ENCODE assay signal across 12 cellular contexts in genomic region chr20:50188879-50189680, GRCh38. TPM values are rescaled to one million over a fixed set of nuclear protein-coding genes. Genes with fewer than 3 reads are reported as not detected.
DNase-seq lines count a peak whose midpoint lies in the region; ATAC-seq and TF ChIP-seq lines count a peak whose summit lies in the region.
"Had no signal": no experiment of that assay in that cellular context is flagged by ENCODE, and none has a peak within 500 bp of the region (broad histone marks: within the 10 kb centered on the region; RNA-seq: fewer than 3 reads in every experiment).

No MANE protein-coding gene starts in this region.

- BruUV-seq in Calu3 (replicated peaks; lab: Mats Ljungman, UMichigan), result TSS peak; percentile 20

- H3K4me1 Mint-ChIP-seq in Calu3 (ENCODE audit: low read depth, unreplicated experiment), result peaks cover 33% of the 10 kb centered on the region

- H3K4me1 ChIP-seq in esophagus squamous epithelium, result peaks cover 15 to 46% (median 19%) of the 10 kb centered on the region in 3 donors
- H3K4me1 ChIP-seq in sigmoid colon, result peaks cover 0 to 32% (median 23%) of the 10 kb centered on the region in 4 donors

- peaks cover 0 to 6% (median 4%) of the 10 kb centered on the region in 3 donors for H3K36me3 ChIP-seq in esophagus squamous epithelium
- peaks cover 0 to 12% (median 4%) of the 10 kb centered on the region in 4 donors for H3K36me3 ChIP-seq in sigmoid colon

- DNase-seq in Calu3, result no peak
- DNase-seq in RWPE1 (ENCODE audit: low spot score), result no peak
- DNase-seq in esophagus squamous epithelium (lab: John Stamatoyannopoulos, UW), result no peak
- no peak for DNase-seq in sigmoid colon
- DNase-seq in activated CD8-positive, alpha-beta memory T cell treated with anti-CD3 and anti-CD28 coated beads for 24 hours, result no peak
- DNase-seq in iPS-NIHi11 (ENCODE audit: low spot score), result no peak
- DNase-seq: cortex of kidney, NCI-H524 treated with DMSO at 0.1 percent for 48 hours, SHP77 treated with DMSO at 0.1 percent for 48 hours had no signal

- H3K27me3 ChIP-seq in esophagus squamous epithelium, result no peaks in the 10 kb centered on the region
- H3K27me3 ChIP-seq in sigmoid colon, result no peaks in the 10 kb centered on the region

- peaks cover 51% of the 10 kb centered on the region for H3K36me3 Mint-ChIP-seq in Calu3 (ENCODE audit: insufficient read depth, unreplicated experiment)

- H3K4me3 Mint-ChIP-seq in Calu3 (ENCODE audit: low read depth, unreplicated experiment), result no peak overlapping the region
- H3K4me3 Mint-ChIP-seq: stimulated activated naive CD8-positive, alpha-beta T cell treated with anti-CD3 and anti-CD28 coated beads, Interleukin-15, Interleukin-2, amounts not matched to agents 100 ng/mL and 50 ng/mL, for 24 hours had no signal

- H3K9me3 ChIP-seq in esophagus squamous epithelium (no peaks in the 10 kb centered on the region), sigmoid colon (no peaks in the 10 kb centered on the region)

- no peak for ATAC-seq in GM19463 (IDR thresholded peaks at IDR 0.05; ENCODE audit: unreplicated experiment)
- no peak for ATAC-seq in HG02759 (IDR thresholded peaks at IDR 0.05; ENCODE audit: unreplicated experiment)

- H3K27ac ChIP-seq in RWPE1 (peak overlapping the region; percentile 95), esophagus squamous epithelium (peak overlapping the region in 3 of 4 donors; percentile 92 to 100 (median 98)), sigmoid colon (peak overlapping the region; percentile 93 to 100 (median 98))

- CTCF ChIA-PET in Calu3 (lab: Charles Lee) (interaction anchor here (0.6 to 1.2 kb wide), 5 partner anchors 68 to 274 kb away, joined by 3 to 4 read pairs (median 3); no protein-coding TSS in a partner anchor), RWPE1 (lab: Yijun Ruan, JAX) (interaction anchor here (0.6 to 3.8 kb wide), 9 partner anchors 10 to 743 kb away, joined by 3 to 42 read pairs (median 4); no protein-coding TSS in a partner anchor)

- H3K4me3 ChIP-seq in esophagus squamous epithelium (no peak overlapping the region), sigmoid colon (no peak overlapping the region)

- no peaks in the 10 kb centered on the region for H3K27me3 Mint-ChIP-seq in Calu3 (ENCODE audit: unreplicated experiment)

- no peak for TF ChIP-seq EP300 in sigmoid colon (IDR thresholded peaks at IDR 0.05)

- no peak for TF ChIP-seq CTCF in Calu3 (IDR thresholded peaks at IDR 0.05; ENCODE audit: unreplicated experiment)
- TF ChIP-seq CTCF in RWPE1 (conservative IDR thresholded peaks at IDR 0.05; ENCODE audit: low read depth), result no peak
- TF ChIP-seq CTCF in esophagus squamous epithelium (IDR thresholded peaks at IDR 0.05), result no peak
- TF ChIP-seq CTCF in sigmoid colon (IDR thresholded peaks at IDR 0.05), result no peak

- H3K9me3 Mint-ChIP-seq in Calu3 (ENCODE audit: low read depth, unreplicated experiment), result no peaks in the 10 kb centered on the region
- H3K9me3 Mint-ChIP-seq: stimulated activated naive CD8-positive, alpha-beta T cell treated with anti-CD3 and anti-CD28 coated beads, Interleukin-15, Interleukin-2, amounts not matched to agents 100 ng/mL and 50 ng/mL, for 24 hours had no signal

- POLR2A ChIA-PET in RWPE1 (lab: Yijun Ruan, JAX; ENCODE audit: low non-redundant PET), result interaction anchor here (0.5 to 0.6 kb wide), 2 partner anchors 36 to 990 kb away, joined by 3 to 5 read pairs; no protein-coding TSS in a partner anchor

- intact Hi-C loops in Calu3 (cut with micrococcal nuclease; ENCODE audit: unreplicated experiment) (loop anchor here (5.0 kb wide), 1 partner anchor 193 kb away; no protein-coding TSS in a partner anchor), esophagus squamous epithelium (cut with DNase I) (no loop called here), sigmoid colon (cut with DNase I) (loop anchor here (5.0 kb wide), 1 partner anchor 553 kb away; no protein-coding TSS in a partner anchor)

- 78% methylated on average over 7 to 10 of the region's 18 CpGs for WGBS in esophagus squamous epithelium, 2 donors
- 73 to 85% methylated on average over 18 of the region's 18 CpGs for WGBS in sigmoid colon, 2 donors

- H3K27ac Mint-ChIP-seq in Calu3 (ENCODE audit: unreplicated experiment), result peak overlapping the region; percentile 1
- H3K27ac Mint-ChIP-seq: stimulated activated naive CD8-positive, alpha-beta T cell treated with anti-CD3 and anti-CD28 coated beads, Interleukin-15, Interleukin-2, amounts not matched to agents 100 ng/mL and 50 ng/mL, for 24 hours had no signal

- TF ChIP-seq POLR2A in esophagus squamous epithelium (IDR thresholded peaks at IDR 0.05) (no peak), sigmoid colon (IDR thresholded peaks at IDR 0.05) (no peak)

RNA-seq across cellular contexts. Expression of gene CEBPB, which starts 1.6 kb away (rescaled TPM):
- total RNA-seq in Calu3 (2022) (137 and 147 TPM in 2 replicates), esophagus squamous epithelium (10 to 100 TPM; 31.3 to 46.5 (median 38.2) TPM), sigmoid colon (100 to 1,000 TPM in 2 of 4 donors, 10 to 100 TPM in 2; 53.2 to 173 (median 93.6) TPM)
- polyA plus RNA-seq in sigmoid colon, result 10 to 100 TPM in 2 of 3 donors, 1 to 10 TPM in 1; 6.9 to 17.4 (median 12.2) TPM

RNA-seq across cellular contexts. Expression of gene PEDS1, which starts 35.6 kb away (rescaled TPM):
- total RNA-seq in Calu3 (2022), result 36.0 and 37.5 TPM in 2 replicates
- total RNA-seq in esophagus squamous epithelium, result 10 to 100 TPM; 32.8 to 54.0 (median 46.7) TPM
- total RNA-seq in sigmoid colon, result 10 to 100 TPM; 19.1 to 27.4 (median 22.6) TPM
- 10 to 100 TPM; 13.8 to 24.2 (median 14.3) TPM for polyA plus RNA-seq in sigmoid colon
